In the genomic region with DNA sequence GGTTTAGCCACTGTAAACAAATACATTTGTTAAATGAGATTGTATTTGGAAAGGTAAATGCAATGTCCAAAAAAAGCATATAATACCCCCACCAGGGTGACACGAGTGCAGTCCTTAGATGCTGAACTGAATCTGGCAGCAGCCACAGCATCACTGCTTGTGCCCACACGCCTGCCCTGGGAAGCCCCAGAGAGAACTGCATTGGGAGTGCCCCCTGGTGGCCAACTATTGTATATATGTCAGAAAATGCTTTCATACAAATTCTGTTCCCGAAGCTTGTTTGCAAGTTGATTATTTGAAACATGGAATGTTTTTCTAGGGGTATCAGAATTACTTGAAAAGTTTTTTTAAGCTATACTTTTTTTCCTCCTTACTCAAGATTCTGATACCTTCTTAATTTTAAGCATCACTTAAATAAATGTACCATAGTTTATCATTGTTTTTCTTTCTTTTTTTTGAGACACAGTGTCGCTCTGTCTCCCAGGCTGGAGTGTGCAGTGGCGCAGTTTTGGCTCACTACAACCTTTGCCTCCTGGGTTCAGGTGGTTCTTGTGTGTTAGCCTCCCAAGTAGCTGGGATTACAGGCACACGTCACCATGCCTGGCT, we compare ENCODE assay signal across 9 cellular contexts. TPM values are rescaled to one million over a fixed set of nuclear protein-coding genes. Genes with fewer than 3 reads are reported as not detected.
DNase-seq lines count a peak whose midpoint lies in the region; ATAC-seq, FAIRE-seq and TF ChIP-seq lines count a peak whose summit lies in the region.
"Had no signal": no experiment of that assay in that cellular context is flagged by ENCODE, and none has a peak within 500 bp of the region (broad histone marks: within the 10 kb centered on the region; RNA-seq: fewer than 3 reads in every experiment).

No MANE protein-coding gene starts in this region.

- H3K36me3 ChIP-seq in HAP-1 (replicated peaks): no peaks in the 10 kb centered on the region
- H3K36me3 ChIP-seq in MG63: no peaks in the 10 kb centered on the region
- H3K36me3 ChIP-seq in pancreas: peaks cover 0 to 5% (median 0%) of the 10 kb centered on the region in 3 donors
- H3K36me3 ChIP-seq in upper lobe of right lung: peaks cover 10% of the 10 kb centered on the region

- FAIRE-seq in pancreas (lab: Jason Lieb, UNC): peak; percentile 45

- 27 to 40% methylated on average over 6 of the region's 6 CpGs for WGBS in pancreas, 2 donors

- intact Hi-C loops in pancreas (cut with DNase I): loop anchor here (5.0 to 10.0 kb wide), 2 partner anchors 138 to 140 kb away; no protein-coding TSS in a partner anchor
- intact Hi-C loops in upper lobe of right lung (cut with DNase I): loop anchor here (10.0 kb wide), 1 partner anchor 140 kb away; no protein-coding TSS in a partner anchor

- H3K4me3 ChIP-seq in HAP-1 (no peak overlapping the region), MG63 (no peak overlapping the region), pancreas (no peak overlapping the region), upper lobe of right lung (no peak overlapping the region)
- H3K4me3 ChIP-seq: skin epidermis had no signal

- ATAC-seq in foreskin keratinocyte: peak; percentile 92
- ATAC-seq in pancreas: peak; percentile 82 to 98 (median 96)
- peak; percentile 98 for ATAC-seq in upper lobe of right lung

- H3K4me1 ChIP-seq in HAP-1: no peaks in the 10 kb centered on the region
- no peaks in the 10 kb centered on the region for H3K4me1 ChIP-seq in foreskin keratinocyte
- no peaks in the 10 kb centered on the region for H3K4me1 ChIP-seq in pancreas
- H3K4me1 ChIP-seq in upper lobe of right lung: no peaks in the 10 kb centered on the region

- no peaks in the 10 kb centered on the region for H3K27me3 ChIP-seq in HAP-1 (ENCODE audit: low read depth)
- no peaks in the 10 kb centered on the region for H3K27me3 ChIP-seq in MG63
- no peaks in the 10 kb centered on the region for H3K27me3 ChIP-seq in foreskin keratinocyte
- H3K27me3 ChIP-seq in pancreas: no peaks in the 10 kb centered on the region
- no peaks in the 10 kb centered on the region for H3K27me3 ChIP-seq in upper lobe of right lung

- peak; percentile 75 for TF ChIP-seq CTCF in GM10266 (IDR thresholded peaks at IDR 0.05; ENCODE audit: control insufficient read depth, insufficient read depth, low read depth, missing control alignments)
- TF ChIP-seq CTCF in foreskin keratinocyte (conservative IDR thresholded peaks at IDR 0.05): peak; percentile 90
- peak; percentile 52 to 81 (median 71) for TF ChIP-seq CTCF in pancreas (IDR thresholded peaks at IDR 0.05)
- peak; percentile 89 for TF ChIP-seq CTCF in upper lobe of right lung (IDR thresholded peaks at IDR 0.05)

- no peaks in the 10 kb centered on the region for H3K9me3 ChIP-seq in HAP-1
- no peaks in the 10 kb centered on the region for H3K9me3 ChIP-seq in MG63
- H3K9me3 ChIP-seq in pancreas: no peaks in the 10 kb centered on the region
- H3K9me3 ChIP-seq in upper lobe of right lung: no peaks in the 10 kb centered on the region

- no peak overlapping the region for H3K27ac ChIP-seq in foreskin keratinocyte
- no peak overlapping the region for H3K27ac ChIP-seq in pancreas
- H3K27ac ChIP-seq in upper lobe of right lung: no peak overlapping the region
- H3K27ac ChIP-seq: skin epidermis had no signal

- in situ Hi-C loops in HAP-1 (cut with MboI; ENCODE audit: low sequenced_read_pairs): no loop called here

- DNase-seq in GM10266 (ENCODE audit: extremely low spot score): peak; percentile 82
- DNase-seq in HAP-1 (ENCODE audit: low spot score in 2 of 2): peak; percentile 57 to 88
- peak; percentile 62 for DNase-seq in MG63
- peak; percentile 68 for DNase-seq in SHP77 treated with DMSO at 0.1 percent for 48 hours (lab: John Stamatoyannopoulos, UW)
- peak; percentile 68 for DNase-seq in activated T-helper 9 cell treated with anti-CD3 and anti-CD28 coated beads, Interleukin-2, amount 50 U/mL, for 16 hours (ENCODE audit: low read depth)
- DNase-seq in foreskin keratinocyte: peak; percentile 19 to 48
- DNase-seq in pancreas: peak; percentile 66 to 90 (median 79)
- peak; percentile 79 for DNase-seq in upper lobe of right lung

RNA-seq across cellular contexts. Expression of a gene that starts 50.1 kb away (rescaled TPM):
- total RNA-seq in MG63 (2014; rRNA removed; shearing (Covaris generic); ENCODE audit: low replicate concordance): 13.8 and 25.6 TPM in 2 replicates
- total RNA-seq in foreskin keratinocyte: 8.8 and 9.4 TPM in 2 replicates
- 7.0 and 7.8 TPM in 2 replicates for polyA plus RNA-seq in foreskin keratinocyte
- 1 to 10 TPM; 4.9 to 7.4 (median 6.3) TPM for total RNA-seq in pancreas
- 1 to 10 TPM; 4.6 to 8.5 TPM for polyA plus RNA-seq in pancreas
- 6.5 TPM for total RNA-seq in upper lobe of right lung
